Comparison of ENCODE assay signal across 19 cellular contexts in the genomic region with DNA sequence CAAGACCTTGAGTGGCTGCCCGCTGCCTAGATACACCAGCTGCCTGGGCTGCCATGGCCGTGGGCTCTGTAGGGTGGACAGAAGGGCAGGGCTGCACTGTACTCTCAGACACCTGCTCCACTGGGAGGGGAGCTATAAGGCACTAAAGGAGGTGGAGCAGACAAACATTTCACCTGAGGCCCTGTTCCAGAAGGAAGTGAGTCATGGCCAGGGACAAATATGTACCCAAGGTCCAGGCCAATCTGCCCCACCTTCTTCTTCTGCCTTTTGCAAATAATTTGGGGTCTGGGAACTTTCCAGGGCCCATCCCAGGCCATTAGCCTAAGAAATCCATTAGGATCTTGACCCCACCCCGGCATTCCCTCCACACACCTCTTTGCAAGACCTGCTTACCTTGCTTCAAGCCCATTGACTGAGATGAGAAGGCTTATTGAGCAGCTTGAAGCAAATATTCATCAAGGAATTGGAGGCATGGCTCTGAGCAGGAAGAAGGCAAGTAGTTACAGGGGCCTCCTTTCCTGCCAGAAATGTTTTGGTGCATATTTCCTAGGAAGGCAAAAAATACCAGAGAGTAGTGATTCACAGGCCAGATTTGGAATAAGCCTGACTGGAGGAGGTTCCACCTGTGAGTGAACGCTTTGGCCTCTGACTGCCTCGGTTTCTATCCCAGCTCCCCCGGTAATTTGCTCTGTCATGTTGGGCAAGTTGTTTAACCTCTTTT. TPM values are rescaled to one million over a fixed set of nuclear protein-coding genes. Genes with fewer than 3 reads are reported as not detected.
DNase-seq lines count a peak whose midpoint lies in the region; ATAC-seq and TF ChIP-seq lines count a peak whose summit lies in the region.
"Had no signal": no experiment of that assay in that cellular context is flagged by ENCODE, and none has a peak within 500 bp of the region (broad histone marks: within the 10 kb centered on the region; RNA-seq: fewer than 3 reads in every experiment).

A gene (minus strand): TSS at position 110 of the 721 bp plus-strand sequence. CDS start 55 bp downstream, at position 55.

- H3K14ac ChIP-seq in trophoblast cell (ENCODE audit: low read length): no peak within 1 kb of the TSS

- H3K9me3 ChIP-seq in Caco-2 (no peaks in the 10 kb centered on the region), trophoblast cell (ENCODE audit: insufficient read depth, low read depth, low read length) (no peaks in the 10 kb centered on the region)

- no peak within 1 kb of the TSS for H2AFZ ChIP-seq in trophoblast cell (ENCODE audit: insufficient read depth, low read length, poor library complexity)

- CTCF ChIA-PET in Caco-2 (lab: Charles Lee): no interaction called here

- H2BK12ac ChIP-seq in trophoblast cell (ENCODE audit: low read length): no peak within 1 kb of the TSS

- no peak within 1 kb of the TSS for H3K18ac ChIP-seq in trophoblast cell (ENCODE audit: low read length)

- no peak within 1 kb of the TSS for H3K23ac ChIP-seq in trophoblast cell (ENCODE audit: low read length)

- H3K36me3 Mint-ChIP-seq in Caco-2 (ENCODE audit: insufficient read depth, unreplicated experiment): no peaks in the 10 kb centered on the region
- H3K36me3 Mint-ChIP-seq: naive thymus-derived CD4-positive, alpha-beta T cell had no signal

- peak within 1 kb of the TSS; percentile 18 for H3K4me3 ChIP-seq in Caco-2 (ENCODE audit: low read depth, low read length)
- H3K4me3 ChIP-seq in trophoblast cell (ENCODE audit: low read depth, low read length): no peak within 1 kb of the TSS
- H3K4me3 ChIP-seq: SK-N-MC had no signal

- POLR2A ChIA-PET in Caco-2 (lab: Charles Lee): no interaction called here

- peaks cover 11% of the 10 kb centered on the region for H3K4me1 Mint-ChIP-seq in Caco-2 (ENCODE audit: low read depth, unreplicated experiment)
- H3K4me1 Mint-ChIP-seq: activated naive CD8-positive, alpha-beta T cell treated with anti-CD3 and anti-CD28 coated beads, Interleukin-2, amount 50 U/mL, for 24 hours had no signal

- H4K8ac ChIP-seq in trophoblast cell (ENCODE audit: low read depth, low read length): no peak within 1 kb of the TSS

- peak; percentile 55 to 64 for DNase-seq in Caco-2
- DNase-seq in NCI-H510A treated with DMSO at 0.1 percent for 48 hours (lab: John Stamatoyannopoulos, UW): peak; percentile 32
- peak; percentile 59 to 79 for DNase-seq in trophoblast cell
- DNase-seq in HuH-7.5 (ENCODE audit: low spot score): no peak
- no peak for DNase-seq in NCI-H1694 (lab: John Stamatoyannopoulos, UW)
- no peak for DNase-seq in pons (ENCODE audit: low spot score)
- DNase-seq: activated CD4-positive, alpha-beta T cell treated with anti-CD3 and anti-CD28 coated beads, Interleukin-2, amount 50 U/mL, for 48 hours; activated naive CD8-positive, alpha-beta T cell treated with anti-CD3 and anti-CD28 coated beads, Interleukin-2, amount 50 U/mL, for 24 hours; activated T-cell treated with anti-CD3 and anti-CD28 coated beads, Interleukin-2, amount 50 U/mL, for 72 hours; AML-193; central memory CD4-positive, alpha-beta T cell; glutamatergic neuron; GOT3; kidney glomerular epithelial cell; naive thymus-derived CD4-positive, alpha-beta T cell; substantia nigra had no signal

- H2BK120ac ChIP-seq in trophoblast cell (ENCODE audit: insufficient read depth, low read length, poor library complexity): no peak within 1 kb of the TSS

- H2BK5ac ChIP-seq in trophoblast cell (ENCODE audit: low read depth, low read length, poor library complexity): no peak within 1 kb of the TSS

- H3K9ac ChIP-seq in trophoblast cell (ENCODE audit: low read length): no peak within 1 kb of the TSS

- no peaks in the 10 kb centered on the region for H3K79me2 ChIP-seq in trophoblast cell (ENCODE audit: control insufficient read depth, insufficient read depth, low read length, poor library complexity)

- BruUV-seq in Caco-2 (replicated peaks; lab: Mats Ljungman, UMichigan): no TSS peak

- no peak within 1 kb of the TSS for H3K4me2 ChIP-seq in trophoblast cell (ENCODE audit: low read length)

- H3K79me1 ChIP-seq in trophoblast cell (ENCODE audit: low read length): no peaks in the 10 kb centered on the region

- H3K27ac Mint-ChIP-seq in Caco-2 (ENCODE audit: unreplicated experiment): peak within 1 kb of the TSS; percentile 67
- H3K27ac Mint-ChIP-seq: activated naive CD8-positive, alpha-beta T cell treated with anti-CD3 and anti-CD28 coated beads, Interleukin-2, amount 50 U/mL, for 24 hours; activated T-cell treated with anti-CD3 and anti-CD28 coated beads, Interleukin-2, amount 50 U/mL, for 72 hours had no signal

- no peak within 1 kb of the TSS for H3K27ac ChIP-seq in trophoblast cell (ENCODE audit: low read depth, low read length)
- H3K27ac ChIP-seq: SK-N-MC had no signal

- H3K9me3 Mint-ChIP-seq in Caco-2 (ENCODE audit: unreplicated experiment): no peaks in the 10 kb centered on the region
- H3K9me3 Mint-ChIP-seq: activated naive CD8-positive, alpha-beta T cell treated with anti-CD3 and anti-CD28 coated beads, Interleukin-2, amount 50 U/mL, for 24 hours; activated T-cell treated with anti-CD3 and anti-CD28 coated beads, Interleukin-2, amount 50 U/mL, for 72 hours; naive thymus-derived CD4-positive, alpha-beta T cell had no signal

- H3K36me3 ChIP-seq in Caco-2 (ENCODE audit: control insufficient read depth, insufficient read depth, low read length) (no peaks in the 10 kb centered on the region), trophoblast cell (ENCODE audit: control insufficient read depth in 1 of 2, insufficient read depth in 2 of 2, low read length in 2 of 2) (no peaks in the 10 kb centered on the region)

- H3K4me3 Mint-ChIP-seq in Caco-2 (ENCODE audit: unreplicated experiment): no peak within 1 kb of the TSS
- H3K4me3 Mint-ChIP-seq: activated naive CD8-positive, alpha-beta T cell treated with anti-CD3 and anti-CD28 coated beads, Interleukin-2, amount 50 U/mL, for 24 hours; activated T-cell treated with anti-CD3 and anti-CD28 coated beads, Interleukin-2, amount 50 U/mL, for 72 hours; naive thymus-derived CD4-positive, alpha-beta T cell had no signal

- H3K27me3 ChIP-seq in Caco-2 (replicated peaks; ENCODE audit: control insufficient read depth, insufficient read depth, low read length) (no peaks in the 10 kb centered on the region), trophoblast cell (ENCODE audit: insufficient read depth, low read length) (no peaks in the 10 kb centered on the region)

- no peak within 1 kb of the TSS for H2AK5ac ChIP-seq in trophoblast cell (ENCODE audit: low read length)

- H3K4ac ChIP-seq in trophoblast cell (ENCODE audit: low read depth, low read length): no peak within 1 kb of the TSS

- intact Hi-C loops in Caco-2 (cut with micrococcal nuclease; ENCODE audit: unreplicated experiment): no loop called here

- H3K4me1 ChIP-seq in Caco-2: peaks cover 17% of the 10 kb centered on the region; the same call in 1 of the 2 replicates
- H3K4me1 ChIP-seq in trophoblast cell (ENCODE audit: control insufficient read depth in 1 of 2, insufficient read depth in 2 of 2, low read length in 2 of 2): no peaks in the 10 kb centered on the region

- no CpG with 5 or more reads among the region's 6 CpGs for WGBS in trophoblast cell (ENCODE audit: extremely low coverage, insufficient coverage, insufficient read length)

- no peak within 1 kb of the TSS for H4K12ac ChIP-seq in trophoblast cell (ENCODE audit: low read depth, low read length)

- no peak within 1 kb of the TSS for H4K91ac ChIP-seq in trophoblast cell (ENCODE audit: low read depth, low read length)

- H3K27me3 Mint-ChIP-seq in Caco-2 (ENCODE audit: insufficient read depth, unreplicated experiment): no peaks in the 10 kb centered on the region

- ATAC-seq in esophagus mucosa (peak; percentile 95), GM19397 (IDR thresholded peaks at IDR 0.05; ENCODE audit: unreplicated experiment) (no peak)
- ATAC-seq: activated naive CD8-positive, alpha-beta T cell treated with anti-CD3 and anti-CD28 coated beads, Interleukin-2, amount 50 U/mL, for 24 hours; activated T-cell treated with anti-CD3 and anti-CD28 coated beads, Interleukin-2, amount 50 U/mL, for 72 hours; naive thymus-derived CD4-positive, alpha-beta T cell had no signal

- TF ChIP-seq CTCF in Caco-2 (IDR thresholded peaks at IDR 0.05; ENCODE audit: insufficient read depth in 1 of 2, low read depth in 1 of 2, low read length in 1 of 2, severe bottlenecking in 1 of 2, unreplicated experiment in 1 of 2): no peak

RNA-seq across cellular contexts. Expression of the gene that starts here (rescaled TPM):
- total RNA-seq in Caco-2 (2022) (4.1 and 6.7 TPM in 2 replicates), esophagus mucosa (1.2 TPM)
- polyA plus RNA-seq in trophoblast cell (2013): 0.04 and 0.08 TPM in 2 replicates
- total RNA-seq: activated T-cell treated with anti-CD3 and anti-CD28 coated beads, Interleukin-2, amount 50 U/mL, for 72 hours had no signal
- polyA plus RNA-seq: naive thymus-derived CD4-positive, alpha-beta T cell had no signal

Comparison
In these comparisons a context has a peak if more than half of its experiments do, and no peak if none do; other contexts are left out.
1. DNase-seq: peak in Caco-2 (2 of 2), NCI-H510A treated with DMSO at 0.1 percent for 48 hours (single experiment) and trophoblast cell (2 of 2); none in HuH-7.5 (single experiment), NCI-H1694 (single experiment) and pons (single experiment).